8 cellular contexts compared by ENCODE assay signal in genomic region chr21:5128257-5128656, GRCh38.
DNase-seq lines count a peak whose midpoint lies in the region; ATAC-seq and TF ChIP-seq lines count a peak whose summit lies in the region.
"Not testable (repeated sequence)": the region's sequence is repeated elsewhere in the genome, so short reads cannot be mapped to it uniquely, and the experiment has no call there.

No MANE protein-coding gene starts in this region.

- H3K27ac ChIP-seq in coronary artery = peak overlapping the region in 1 of 2 donors; percentile 83
- not testable (repeated sequence) for H3K27ac ChIP-seq in thoracic aorta

- intact Hi-C loops in sciatic nerve (cut with DNase I) = not testable (repeated sequence)

- not testable (repeated sequence) for H3K9me3 ChIP-seq in MG63, thoracic aorta

- not testable (repeated sequence) for H3K36me3 ChIP-seq in MG63; kidney epithelial cell (ENCODE audit: control insufficient read depth, insufficient read depth, low read length); thoracic aorta

- H3K27me3 ChIP-seq in MG63; kidney epithelial cell (ENCODE audit: control insufficient read depth, insufficient read depth, low read length); thoracic aorta (replicated peaks; ENCODE audit: insufficient read depth): not testable (repeated sequence)

- ATAC-seq in GM18520 (IDR thresholded peaks at IDR 0.05; ENCODE audit: unreplicated experiment) (peak; percentile 93), HG02763 (IDR thresholded peaks at IDR 0.05; ENCODE audit: unreplicated experiment) (peak; percentile 97), sciatic nerve (peak; percentile 98), thoracic aorta (ENCODE audit: insufficient number of reproducible peaks, low FRiP score, low read depth) (peak; percentile 68)

- not testable (repeated sequence) for H3K4me3 ChIP-seq in MG63
- H3K4me3 ChIP-seq in coronary artery (peak overlapping the region; percentile 76), kidney epithelial cell (ENCODE audit: low read depth, low read length) (peak overlapping the region; percentile 39), thoracic aorta (peak overlapping the region; percentile 60)

- not testable (repeated sequence) for H3K4me1 ChIP-seq in thoracic aorta (ENCODE audit: control insufficient read depth in 1 of 2, low read depth in 2 of 2)

- TF ChIP-seq CTCF in coronary artery (IDR thresholded peaks at IDR 0.05); kidney epithelial cell (IDR thresholded peaks at IDR 0.05; ENCODE audit: insufficient read depth, low read length, poor library complexity, severe bottlenecking); thoracic aorta (IDR thresholded peaks at IDR 0.05): not testable (repeated sequence)

- peak; percentile 94 for DNase-seq in MG63
- peak; percentile 95 for DNase-seq in activated CD8-positive, alpha-beta memory T cell treated with anti-CD3 and anti-CD28 coated beads for 4 hours (ENCODE audit: low read depth in 2 of 2)
- DNase-seq in coronary artery (ENCODE audit: low spot score) = peak; percentile 91
- not testable (repeated sequence) for DNase-seq in kidney epithelial cell (ENCODE audit: low read depth)
- peak; percentile 98 for DNase-seq in sciatic nerve (ENCODE audit: low spot score)
- DNase-seq in thoracic aorta (ENCODE audit: low spot score) = peak; percentile 88
